10 cellular contexts compared by ENCODE assay signal in genomic region chr6:56841751-56842150, GRCh38.
DNase-seq lines count a peak whose midpoint lies in the region; ATAC-seq, FAIRE-seq and TF ChIP-seq lines count a peak whose summit lies in the region.
"Had no signal": no experiment of that assay in that cellular context is flagged by ENCODE, and none has a peak within 500 bp of the region (broad histone marks: within the 10 kb centered on the region; RNA-seq: fewer than 3 reads in every experiment).

No MANE protein-coding gene starts in this region.

- H4K20me1 ChIP-seq in GM12878 (ENCODE audit: control insufficient read depth, insufficient read depth) = no peaks in the 10 kb centered on the region; the same call in 1 of the 2 replicates

- H3K4me2 ChIP-seq in GM12878 (ENCODE audit: control insufficient read depth, insufficient read depth) = peak overlapping the region; percentile 77

- H3K9me3 Mint-ChIP-seq in immature natural killer cell = peaks cover 0 to 4% (median 0%) of the 10 kb centered on the region in 6 donors
- H3K9me3 Mint-ChIP-seq: activated B cell treated with CpG ODN at 0.5 μM for 24 hours; activated naive CD8-positive, alpha-beta T cell treated with anti-CD3 and anti-CD28 coated beads, Interleukin-2, amount 10 ng/mL, durations not matched to agents 7 days and 5 days had no signal

- H3K9me3 ChIP-seq in GM12878 (replicated peaks; ENCODE audit: control insufficient read depth, insufficient read depth, low read length) = peaks cover 5% of the 10 kb centered on the region
- no peaks in the 10 kb centered on the region for H3K9me3 ChIP-seq in tibial nerve

- peak overlapping the region; percentile 67 for H3K27ac ChIP-seq in GM12878 (ENCODE audit: control insufficient read depth, insufficient read depth)
- peak overlapping the region; percentile 84 to 98 (median 90) for H3K27ac ChIP-seq in tibial nerve

- CTCF ChIA-PET in GM12878 (lab: Yijun Ruan, JAX) = interaction anchor here (0.8 to 18.7 kb wide), 11 partner anchors 10 to 203 kb away, joined by 3 to 494 read pairs (median 5); no protein-coding TSS in a partner anchor

- peaks cover 10 to 17% of the 10 kb centered on the region in 2 donors for H3K4me1 Mint-ChIP-seq in immature natural killer cell

- TF ChIP-seq CTCF in HFF-Myc (IDR thresholded peaks at IDR 0.05; ENCODE audit: low read depth, low read length, missing control alignments) = no peak
- TF ChIP-seq CTCF in GM12878 (IDR thresholded peaks at IDR 0.05 in 2 of 3, conservative IDR thresholded peaks at IDR 0.05 in 1 of 3; ENCODE audit: control insufficient read depth in 2 of 3, extremely low read depth in 1 of 3, insufficient read depth in 1 of 3, low read depth in 3 of 3, low read length in 3 of 3) = no peak
- no peak for TF ChIP-seq CTCF in kidney epithelial cell (IDR thresholded peaks at IDR 0.05; ENCODE audit: insufficient read depth, low read length, poor library complexity, severe bottlenecking)
- no peak for TF ChIP-seq CTCF in tibial nerve (IDR thresholded peaks at IDR 0.05)

- DNase-seq in HFF-Myc (ENCODE audit: extremely low read depth, low read depth) (no peak), GM12878 (ENCODE audit: low read depth, low spot score) (no peak), kidney epithelial cell (ENCODE audit: low read depth) (no peak), tibial nerve (ENCODE audit: low spot score in 2 of 2) (no peak), LoVo (ENCODE audit: low spot score) (no peak), immature natural killer cell (no peak)
- no peak for DNase-seq in activated naive CD4-positive, alpha-beta T cell (lab: John Stamatoyannopoulos, UW)
- DNase-seq: activated B cell treated with CpG ODN at 0.5 μM for 24 hours; activated naive CD8-positive, alpha-beta T cell treated with anti-CD3 and anti-CD28 coated beads, Interleukin-2, amount 10 ng/mL, durations not matched to agents 7 days and 5 days; occipital lobe had no signal

- H3K27ac Mint-ChIP-seq in immature natural killer cell = no peak overlapping the region
- H3K27ac Mint-ChIP-seq: activated B cell treated with CpG ODN at 0.5 μM for 24 hours; activated naive CD8-positive, alpha-beta T cell treated with anti-CD3 and anti-CD28 coated beads, Interleukin-2, amount 10 ng/mL, durations not matched to agents 7 days and 5 days had no signal

- no peak overlapping the region for H3K4me3 Mint-ChIP-seq in immature natural killer cell
- H3K4me3 Mint-ChIP-seq: activated naive CD8-positive, alpha-beta T cell treated with anti-CD3 and anti-CD28 coated beads, Interleukin-2, amount 10 ng/mL, durations not matched to agents 7 days and 5 days had no signal

- WGBS in GM12878 (ENCODE audit: insufficient coverage, insufficient replicate concordance, low lambda C conversion rate, missing lambda C conversion rate) = 0% methylated on average over 1 of the region's 1 CpG
- WGBS in tibial nerve, 2 donors = 17 to 18% methylated on average over 1 of the region's 1 CpG

- peaks cover 0 to 7% of the 10 kb centered on the region in 2 experiments; a peak in 1 of 4 replicates for H3K36me3 ChIP-seq in GM12878 (ENCODE audit: control insufficient read depth in 2 of 2, insufficient read depth in 2 of 2, low read length in 1 of 2)
- no peaks in the 10 kb centered on the region for H3K36me3 ChIP-seq in kidney epithelial cell (ENCODE audit: control insufficient read depth, insufficient read depth, low read length)
- no peaks in the 10 kb centered on the region for H3K36me3 ChIP-seq in tibial nerve

- ATAC-seq in GM12878 = no peak

- H3K4me1 ChIP-seq in GM12878 (ENCODE audit: control insufficient read depth, insufficient read depth, low read length) (peaks cover 30% of the 10 kb centered on the region), tibial nerve (peaks cover 0 to 69% (median 8%) of the 10 kb centered on the region in 4 donors)

- FAIRE-seq in GM12878 (lab: Jason Lieb, UNC) = no peak

- BruUV-seq in GM12878 (replicated peaks; lab: Mats Ljungman, UMichigan) = no TSS peak

- peak overlapping the region; percentile 91 for H3K9ac ChIP-seq in GM12878 (ENCODE audit: control insufficient read depth, insufficient read depth, low read length)

- peaks cover 93% of the 10 kb centered on the region for H3K79me2 ChIP-seq in GM12878 (ENCODE audit: control insufficient read depth, insufficient read depth, low read length)

- H3K36me3 Mint-ChIP-seq in immature natural killer cell = peaks cover 0 to 4% (median 0%) of the 10 kb centered on the region in 3 donors
- H3K36me3 Mint-ChIP-seq: activated naive CD8-positive, alpha-beta T cell treated with anti-CD3 and anti-CD28 coated beads, Interleukin-2, amount 10 ng/mL, durations not matched to agents 7 days and 5 days had no signal

- H3K27me3 ChIP-seq in GM12878 (replicated peaks in 1 of 2; ENCODE audit: control insufficient read depth in 2 of 2, insufficient read depth in 2 of 2, low read length in 1 of 2) = no peaks in the 10 kb centered on the region
- H3K27me3 ChIP-seq in kidney epithelial cell (ENCODE audit: control insufficient read depth, insufficient read depth, low read length) = no peaks in the 10 kb centered on the region
- no peaks in the 10 kb centered on the region for H3K27me3 ChIP-seq in tibial nerve

- in situ Hi-C loops in GM12878 (cut with MboI) = loop anchor here (5.0 to 10.0 kb wide), 2 partner anchors 74 to 197 kb away; partner anchors contain the start of gene DST

- intact Hi-C loops in GM12878 (cut with micrococcal nuclease; ENCODE audit: unreplicated experiment) = loop anchor here (5.0 kb wide), 2 partner anchors 44 to 74 kb away; no protein-coding TSS in a partner anchor

- POLR2A ChIA-PET in GM12878 (lab: Charles Lee) = interaction anchor here (0.6 to 2.4 kb wide), 12 partner anchors 8 to 87 kb away, joined by 3 to 13 read pairs (median 3); no protein-coding TSS in a partner anchor

- SMC1A ChIA-PET in GM12878 (lab: Charles Lee; ENCODE audit: uncharacterized antibody, unreplicated experiment) = interaction anchor here (1.0 to 5.7 kb wide), 19 partner anchors 9 to 137 kb away, joined by 3 to 63 read pairs (median 12); no protein-coding TSS in a partner anchor

- H3K4me3 ChIP-seq in HFF-Myc (replicated peaks; ENCODE audit: low read depth, low read length) (peak overlapping the region; percentile 90), GM12878 (peak overlapping the region; percentile 95), kidney epithelial cell (ENCODE audit: low read depth, low read length) (peak overlapping the region; percentile 82), tibial nerve (peak overlapping the region; percentile 58 to 88 (median 74))

- TF ChIP-seq POLR2A in GM12878 (IDR thresholded peaks at IDR 0.05; ENCODE audit: low read depth, low read length) = no peak
- TF ChIP-seq POLR2A in tibial nerve (IDR thresholded peaks at IDR 0.05) = no peak

- H2AFZ ChIP-seq in GM12878 (ENCODE audit: control insufficient read depth, low read depth, low read length) = no peak overlapping the region

- no peak for TF ChIP-seq RAD21 in GM12878 (IDR thresholded peaks at IDR 0.05; ENCODE audit: insufficient read depth, low read depth, low read length)

- RAD21 ChIA-PET in GM12878 (lab: Charles Lee; ENCODE audit: unreplicated experiment) = interaction anchor here (0.7 to 17.3 kb wide), 11 partner anchors 9 to 129 kb away, joined by 3 to 450 read pairs (median 4); no protein-coding TSS in a partner anchor

- peaks cover 4 to 10% (median 6%) of the 10 kb centered on the region in 3 donors for H3K27me3 Mint-ChIP-seq in immature natural killer cell (ENCODE audit: low read depth in 3 of 3)

- TF ChIP-seq EP300 in GM12878 (IDR thresholded peaks at IDR 0.05; ENCODE audit: borderline replicate concordance in 1 of 2, control insufficient read depth in 1 of 2, low read depth in 2 of 2, low read length in 2 of 2) (no peak), tibial nerve (IDR thresholded peaks at IDR 0.05) (no peak)

TF ChIP-seq in GM12878, 131 proteins besides CTCF, POLR2A, EP300 and RAD21:
- TF ChIP-seq MXI1 (IDR thresholded peaks at IDR 0.05; ENCODE audit: low read depth, low read length) = no peak
- TF ChIP-seq SIX5 (IDR thresholded peaks at IDR 0.05; ENCODE audit: low read depth, low read length, severe bottlenecking) = no peak
- TF ChIP-seq MEF2A (IDR thresholded peaks at IDR 0.05; ENCODE audit: insufficient read depth, low read depth, low read length) = 0 out of 2 replicates have a peak, but pooled peaks have one; percentile 10
- TF ChIP-seq, protein P1, sequence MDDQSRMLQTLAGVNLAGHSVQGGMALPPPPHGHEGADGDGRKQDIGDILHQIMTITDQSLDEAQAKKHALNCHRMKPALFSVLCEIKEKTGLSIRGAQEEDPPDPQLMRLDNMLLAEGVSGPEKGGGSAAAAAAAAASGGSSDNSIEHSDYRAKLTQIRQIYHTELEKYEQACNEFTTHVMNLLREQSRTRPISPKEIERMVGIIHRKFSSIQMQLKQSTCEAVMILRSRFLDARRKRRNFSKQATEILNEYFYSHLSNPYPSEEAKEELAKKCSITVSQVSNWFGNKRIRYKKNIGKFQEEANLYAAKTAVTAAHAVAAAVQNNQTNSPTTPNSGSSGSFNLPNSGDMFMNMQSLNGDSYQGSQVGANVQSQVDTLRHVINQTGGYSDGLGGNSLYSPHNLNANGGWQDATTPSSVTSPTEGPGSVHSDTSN (IDR thresholded peaks at IDR 0.05; ENCODE audit: insufficient replicate concordance, low read depth, low read length) = no peak
- no peak for TF ChIP-seq SP1 (IDR thresholded peaks at IDR 0.05; ENCODE audit: low read depth, low read length)
- no peak for TF ChIP-seq MTA3 (IDR thresholded peaks at IDR 0.05; ENCODE audit: borderline replicate concordance, low read length)
- 0 out of 2 replicates have a peak, but pooled peaks have one; percentile 12 for TF ChIP-seq FOXM1 (IDR thresholded peaks at IDR 0.05; ENCODE audit: low read depth, low read length)
- TF ChIP-seq MYC (IDR thresholded peaks at IDR 0.05; ENCODE audit: insufficient read depth, insufficient read length, insufficient replicate concordance, low read length, severe bottlenecking) = no peak
